Comparison of ENCODE assay signal across 2 cellular contexts in genomic region chr4:3122081-3122563, GRCh38.
TF ChIP-seq lines count a peak whose summit lies in the region.

No MANE protein-coding gene starts in this region.

TF ChIP-seq in WTC11, 78 proteins besides CTCF, POLR2A, EP300 and RAD21 (continued from another document):
- TF ChIP-seq GRHL2 (CRISPR knock-in tag; IDR thresholded peaks at IDR 0.05; ENCODE audit: insufficient replicate concordance, severe bottlenecking) (no peak), ZNF232 (CRISPR knock-in tag; IDR thresholded peaks at IDR 0.05) (no peak)

TF ChIP-seq in GM23338, 12 proteins besides CTCF, POLR2A, EP300 and RAD21:
- TF ChIP-seq, protein P1, sequence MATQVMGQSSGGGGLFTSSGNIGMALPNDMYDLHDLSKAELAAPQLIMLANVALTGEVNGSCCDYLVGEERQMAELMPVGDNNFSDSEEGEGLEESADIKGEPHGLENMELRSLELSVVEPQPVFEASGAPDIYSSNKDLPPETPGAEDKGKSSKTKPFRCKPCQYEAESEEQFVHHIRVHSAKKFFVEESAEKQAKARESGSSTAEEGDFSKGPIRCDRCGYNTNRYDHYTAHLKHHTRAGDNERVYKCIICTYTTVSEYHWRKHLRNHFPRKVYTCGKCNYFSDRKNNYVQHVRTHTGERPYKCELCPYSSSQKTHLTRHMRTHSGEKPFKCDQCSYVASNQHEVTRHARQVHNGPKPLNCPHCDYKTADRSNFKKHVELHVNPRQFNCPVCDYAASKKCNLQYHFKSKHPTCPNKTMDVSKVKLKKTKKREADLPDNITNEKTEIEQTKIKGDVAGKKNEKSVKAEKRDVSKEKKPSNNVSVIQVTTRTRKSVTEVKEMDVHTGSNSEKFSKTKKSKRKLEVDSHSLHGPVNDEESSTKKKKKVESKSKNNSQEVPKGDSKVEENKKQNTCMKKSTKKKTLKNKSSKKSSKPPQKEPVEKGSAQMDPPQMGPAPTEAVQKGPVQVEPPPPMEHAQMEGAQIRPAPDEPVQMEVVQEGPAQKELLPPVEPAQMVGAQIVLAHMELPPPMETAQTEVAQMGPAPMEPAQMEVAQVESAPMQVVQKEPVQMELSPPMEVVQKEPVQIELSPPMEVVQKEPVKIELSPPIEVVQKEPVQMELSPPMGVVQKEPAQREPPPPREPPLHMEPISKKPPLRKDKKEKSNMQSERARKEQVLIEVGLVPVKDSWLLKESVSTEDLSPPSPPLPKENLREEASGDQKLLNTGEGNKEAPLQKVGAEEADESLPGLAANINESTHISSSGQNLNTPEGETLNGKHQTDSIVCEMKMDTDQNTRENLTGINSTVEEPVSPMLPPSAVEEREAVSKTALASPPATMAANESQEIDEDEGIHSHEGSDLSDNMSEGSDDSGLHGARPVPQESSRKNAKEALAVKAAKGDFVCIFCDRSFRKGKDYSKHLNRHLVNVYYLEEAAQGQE (IDR thresholded peaks at IDR 0.05; ENCODE audit: unreplicated experiment), result no peak
- TF ChIP-seq EZH2 (IDR thresholded peaks at IDR 0.05; ENCODE audit: low read depth, unreplicated experiment) (no peak), ZNF114 (CRISPR knock-in tag; IDR thresholded peaks at IDR 0.05) (no peak), POLR2AphosphoS5 (IDR thresholded peaks at IDR 0.05; ENCODE audit: low read depth) (no peak), ZNF331 (CRISPR knock-in tag; IDR thresholded peaks at IDR 0.05; ENCODE audit: low read depth) (no peak), CREB1 (CRISPR knock-in tag; IDR thresholded peaks at IDR 0.05; ENCODE audit: low read depth) (no peak), JUNB (IDR thresholded peaks at IDR 0.05; ENCODE audit: unreplicated experiment) (no peak), NANOG (IDR thresholded peaks at IDR 0.05; ENCODE audit: borderline replicate concordance) (no peak)
TF ChIP-seq in GM23338: peak in this region for 0.
